ENCODE assay signal across 8 cellular contexts in genomic region chr22:37501610-37502341, GRCh38. TPM values are rescaled to one million over a fixed set of nuclear protein-coding genes. Genes with fewer than 3 reads are reported as not detected.
DNase-seq lines count a peak whose midpoint lies in the region; ATAC-seq and TF ChIP-seq lines count a peak whose summit lies in the region.

No MANE protein-coding gene starts in this region.

- peak overlapping the region; percentile 77 for H3K27ac ChIP-seq in Panc1 (ENCODE audit: low read length)
- H3K27ac ChIP-seq in prostate gland, result peak overlapping the region; percentile 76 to 80

- WGBS in prostate gland, result 33% methylated on average over 14 of the region's 14 CpGs

- H3K4me3 Mint-ChIP-seq in activated CD4-positive, alpha-beta memory T cell treated with anti-CD3 and anti-CD28 coated beads, Interleukin-2, amount 10 ng/mL, durations not matched to agents 7 days and 5 days, result no peak overlapping the region
- H3K4me3 Mint-ChIP-seq in stimulated activated memory B cell treated with anti-CD40 and anti-IgM and Interleukin-4, amounts not matched to agents 10 μg/mL and 1 μg/mL and 100 μg/mL, for 72 hours, result no peak overlapping the region

- POLR2A ChIA-PET in Panc1 (lab: Charles Lee), result no interaction called here
- POLR2A ChIA-PET in activated CD4-positive, alpha-beta memory T cell treated with anti-CD3 and anti-CD28 coated beads, Interleukin-2, amount 10 ng/mL, durations not matched to agents 7 days and 5 days (lab: Charles Lee), result no interaction called here

- no TSS peak for BruUV-seq in Panc1 (replicated peaks; lab: Mats Ljungman, UMichigan)

- H3K4me3 ChIP-seq in Panc1 (ENCODE audit: low read depth in 2 of 2, low read length in 2 of 2) (no peak overlapping the region), fibroblast of villous mesenchyme (ENCODE audit: low read depth, low read length) (no peak overlapping the region), prostate gland (no peak overlapping the region)

- H3K36me3 ChIP-seq in Panc1 (ENCODE audit: control insufficient read depth, insufficient read depth, low read length) (no peaks in the 10 kb centered on the region), prostate gland (no peaks in the 10 kb centered on the region)

- no peak overlapping the region for H3K27ac Mint-ChIP-seq in activated CD4-positive, alpha-beta memory T cell treated with anti-CD3 and anti-CD28 coated beads, Interleukin-2, amount 10 ng/mL, durations not matched to agents 7 days and 5 days
- no peak overlapping the region for H3K27ac Mint-ChIP-seq in stimulated activated memory B cell treated with anti-CD40 and anti-IgM and Interleukin-4, amounts not matched to agents 10 μg/mL and 1 μg/mL and 100 μg/mL, for 72 hours

- peaks cover 15% of the 10 kb centered on the region for H3K27me3 Mint-ChIP-seq in activated CD4-positive, alpha-beta memory T cell treated with anti-CD3 and anti-CD28 coated beads, Interleukin-2, amount 10 ng/mL, durations not matched to agents 7 days and 5 days
- peaks cover 80% of the 10 kb centered on the region for H3K27me3 Mint-ChIP-seq in stimulated activated memory B cell treated with anti-CD40 and anti-IgM and Interleukin-4, amounts not matched to agents 10 μg/mL and 1 μg/mL and 100 μg/mL, for 72 hours

- in situ Hi-C loops in Panc1 (cut with HindIII; ENCODE audit: low pct_unique_long_range_greater_than_20kb, low sequenced_read_pairs), result no loop called here

- TF ChIP-seq POLR2A in prostate gland (IDR thresholded peaks at IDR 0.05), result no peak

- CTCF ChIA-PET in Panc1 (lab: Charles Lee), result no interaction called here
- CTCF ChIA-PET in activated CD4-positive, alpha-beta memory T cell treated with anti-CD3 and anti-CD28 coated beads, Interleukin-2, amount 10 ng/mL, durations not matched to agents 7 days and 5 days (lab: Charles Lee), result no interaction called here

- no peaks in the 10 kb centered on the region for H3K27me3 ChIP-seq in Panc1 (ENCODE audit: control insufficient read depth, insufficient read depth, low read length)
- no peaks in the 10 kb centered on the region for H3K27me3 ChIP-seq in prostate gland (replicated peaks; ENCODE audit: insufficient read depth)

- no peaks in the 10 kb centered on the region for H3K36me3 Mint-ChIP-seq in activated CD4-positive, alpha-beta memory T cell treated with anti-CD3 and anti-CD28 coated beads, Interleukin-2, amount 10 ng/mL, durations not matched to agents 7 days and 5 days (ENCODE audit: low read depth)
- no peaks in the 10 kb centered on the region for H3K36me3 Mint-ChIP-seq in stimulated activated memory B cell treated with anti-CD40 and anti-IgM and Interleukin-4, amounts not matched to agents 10 μg/mL and 1 μg/mL and 100 μg/mL, for 72 hours

- H3K4me1 ChIP-seq in Panc1 (ENCODE audit: control insufficient read depth, insufficient read depth, low read length) (peaks cover 67% of the 10 kb centered on the region), prostate gland (replicated peaks) (peaks cover 19% of the 10 kb centered on the region)

- H3K9me3 Mint-ChIP-seq in activated CD4-positive, alpha-beta memory T cell treated with anti-CD3 and anti-CD28 coated beads, Interleukin-2, amount 10 ng/mL, durations not matched to agents 7 days and 5 days, result no peaks in the 10 kb centered on the region
- H3K9me3 Mint-ChIP-seq in stimulated activated memory B cell treated with anti-CD40 and anti-IgM and Interleukin-4, amounts not matched to agents 10 μg/mL and 1 μg/mL and 100 μg/mL, for 72 hours, result no peaks in the 10 kb centered on the region

- intact Hi-C loops in Panc1 (cut with micrococcal nuclease; ENCODE audit: unreplicated experiment), result no loop called here
- intact Hi-C loops in prostate gland (cut with DNase I), result no loop called here

- TF ChIP-seq CTCF in Panc1 (IDR thresholded peaks at IDR 0.05) (no peak), fibroblast of villous mesenchyme (IDR thresholded peaks at IDR 0.05; ENCODE audit: insufficient read depth, low read depth, low read length) (no peak), prostate gland (IDR thresholded peaks at IDR 0.05) (no peak)

- DNase-seq in GM03348 (ENCODE audit: low spot score), result peak; percentile 80
- no peak for DNase-seq in Panc1 (ENCODE audit: low read depth, low spot score)
- peak; percentile 94 for DNase-seq in fibroblast of villous mesenchyme (ENCODE audit: low read depth)
- DNase-seq in prostate gland (ENCODE audit: low spot score), result peak; percentile 82
- no peak for DNase-seq in activated CD4-positive, alpha-beta memory T cell treated with anti-CD3 and anti-CD28 coated beads, Interleukin-2, amount 10 ng/mL, durations not matched to agents 7 days and 5 days
- no peak for DNase-seq in activated effector memory CD4-positive, alpha-beta T cell treated with anti-CD3 and anti-CD28 coated beads, Interleukin-2, amount 50 U/mL, for 16 hours
- DNase-seq in putamen (ENCODE audit: low spot score), result no peak

- peaks cover 9% of the 10 kb centered on the region for H3K4me1 Mint-ChIP-seq in activated CD4-positive, alpha-beta memory T cell treated with anti-CD3 and anti-CD28 coated beads, Interleukin-2, amount 10 ng/mL, durations not matched to agents 7 days and 5 days
- peaks cover 10% of the 10 kb centered on the region for H3K4me1 Mint-ChIP-seq in stimulated activated memory B cell treated with anti-CD40 and anti-IgM and Interleukin-4, amounts not matched to agents 10 μg/mL and 1 μg/mL and 100 μg/mL, for 72 hours

- ATAC-seq in Panc1, result peak; percentile 53
- ATAC-seq in stimulated activated memory B cell treated with anti-CD40 and anti-IgM and Interleukin-4, amounts not matched to agents 10 μg/mL and 1 μg/mL and 100 μg/mL, for 72 hours, result no peak

- H3K9me3 ChIP-seq in Panc1 (ENCODE audit: control insufficient read depth, insufficient read depth, low read depth, low read length) (no peaks in the 10 kb centered on the region), prostate gland (no peaks in the 10 kb centered on the region)

RNA-seq across cellular contexts. Expression of gene MFNG, which starts 15.6 kb away (rescaled TPM):
- total RNA-seq in Panc1 (2021; ENCODE audit: unreplicated experiment), result 7.1 TPM
- polyA plus RNA-seq in Panc1 (2012; ENCODE audit: insufficient read length), result 7.5 TPM
- total RNA-seq in fibroblast of villous mesenchyme, result under 0.01 TPM in 1 of 2 replicates, not detected in the other
- 1 to 10 TPM; 4.4 to 7.3 TPM for total RNA-seq in prostate gland
- 100 to 1,000 TPM; 200 to 203 TPM for total RNA-seq in activated CD4-positive, alpha-beta memory T cell treated with anti-CD3 and anti-CD28 coated beads, Interleukin-2, amount 10 ng/mL, durations not matched to agents 7 days and 5 days

RNA-seq across cellular contexts. Expression of gene CARD10, which starts 17.4 kb away (rescaled TPM):
- total RNA-seq in Panc1 (2021; ENCODE audit: unreplicated experiment) (43.1 TPM), fibroblast of villous mesenchyme (3.0 and 3.5 TPM in 2 replicates), prostate gland (10 to 100 TPM; 14.2 to 70.7 TPM)
- polyA plus RNA-seq in Panc1 (2012; ENCODE audit: insufficient read length), result 49.6 TPM
- total RNA-seq in activated CD4-positive, alpha-beta memory T cell treated with anti-CD3 and anti-CD28 coated beads, Interleukin-2, amount 10 ng/mL, durations not matched to agents 7 days and 5 days, result under 1 TPM in 1 of 2 experiments, not detected in 1; 0.08 TPM

RNA-seq across cellular contexts. Expression of gene CDC42EP1, which starts 58.5 kb away (rescaled TPM):
- total RNA-seq in Panc1 (2021; ENCODE audit: unreplicated experiment) (62.5 TPM), fibroblast of villous mesenchyme (22.9 and 33.2 TPM in 2 replicates), prostate gland (10 to 100 TPM; 28.6 to 97.0 TPM)
- 91.2 TPM for polyA plus RNA-seq in Panc1 (2012; ENCODE audit: insufficient read length)
- total RNA-seq in activated CD4-positive, alpha-beta memory T cell treated with anti-CD3 and anti-CD28 coated beads, Interleukin-2, amount 10 ng/mL, durations not matched to agents 7 days and 5 days, result 1 to 10 TPM in 1 of 2 experiments, under 1 TPM in 1; 0.95 to 1.1 TPM

Comparison
In these comparisons a context has a peak if more than half of its experiments do, and no peak if none do; other contexts are left out.
1. DNase-seq: peak in GM03348 (single experiment), fibroblast of villous mesenchyme (single experiment) and prostate gland (single experiment); none in Panc1 (single experiment), activated CD4-positive, alpha-beta memory T cell treated with anti-CD3 and anti-CD28 coated beads, Interleukin-2, amount 10 ng/mL, durations not matched to agents 7 days and 5 days (single experiment), activated effector memory CD4-positive, alpha-beta T cell treated with anti-CD3 and anti-CD28 coated beads, Interleukin-2, amount 50 U/mL, for 16 hours (single experiment) and putamen (single experiment).
2. RNA of gene MFNG, which starts 15.6 kb away (total RNA-seq): 200 to 203 TPM in activated CD4-positive, alpha-beta memory T cell treated with anti-CD3 and anti-CD28 coated beads, Interleukin-2, amount 10 ng/mL, durations not matched to agents 7 days and 5 days; 4.4 to 7.3 TPM in prostate gland, 7.1 TPM in Panc1 (single experiment) and under 0.01 TPM in fibroblast of villous mesenchyme; every median in the first group is over 10 times any median in the second.
3. RNA of gene CDC42EP1, which starts 58.5 kb away (total RNA-seq): 28.6 to 97.0 TPM in prostate gland, 62.5 TPM in Panc1 (single experiment) and 22.9 to 33.2 TPM in fibroblast of villous mesenchyme; 0.95 to 1.1 TPM in activated CD4-positive, alpha-beta memory T cell treated with anti-CD3 and anti-CD28 coated beads, Interleukin-2, amount 10 ng/mL, durations not matched to agents 7 days and 5 days; every median in the first group is over 10 times any median in the second.